In genomic region chr1:34906225-34906624, GRCh38 we compare ENCODE assay signal across 28 cellular contexts. TPM values are rescaled to one million over a fixed set of nuclear protein-coding genes. Genes with fewer than 3 reads are reported as not detected.
"Had no signal": no experiment of that assay in that cellular context is flagged by ENCODE, and none has a peak within 500 bp of the region (broad histone marks: within the 10 kb centered on the region; RNA-seq: fewer than 3 reads in every experiment).

No MANE protein-coding gene starts in this region.

- H3K4me2 ChIP-seq: hepatocyte had no signal

- DNase-seq: colonic mucosa; cortex of kidney; effector CD8-positive, alpha-beta T cell; effector memory CD8-positive, alpha-beta T cell; endodermal cell; erythroblast; esophagus squamous epithelium; foreskin fibroblast; foreskin melanocyte; gastrocnemius medialis; heart left ventricle; hypothalamus; immature natural killer cell; islet precursor cell; kidney; kidney glomerular epithelial cell; left colon; left ventricle myocardium superior; lower lobe of right lung; mesenchymal stem cell; midbrain; naive B cell; naive thymus-derived CD8-positive, alpha-beta T cell had no signal

- H3K36me3 ChIP-seq: colonic mucosa, esophagus squamous epithelium, gastrocnemius medialis, heart left ventricle, lower lobe of right lung had no signal

- H3K27ac ChIP-seq: colonic mucosa, epithelial cell of prostate, esophagus squamous epithelium, gastrocnemius medialis, heart left ventricle, hepatocyte, lower lobe of right lung had no signal

- H3K27me3 ChIP-seq: colonic mucosa, gastrocnemius medialis had no signal

- H3K4me1 ChIP-seq: colonic mucosa, esophagus squamous epithelium, gastrocnemius medialis, heart left ventricle, lower lobe of right lung had no signal

- ATAC-seq: effector memory CD8-positive, alpha-beta T cell; esophagus mucosa; gastrocnemius medialis; heart left ventricle; left colon; left lobe of liver; left ventricle myocardium superior; lower lobe of right lung; naive thymus-derived CD8-positive, alpha-beta T cell had no signal

- H3K79me2 ChIP-seq: hepatocyte had no signal

- H2AFZ ChIP-seq: hepatocyte had no signal

- H3K9me3 ChIP-seq: colonic mucosa, esophagus squamous epithelium, gastrocnemius medialis, heart left ventricle, lower lobe of right lung had no signal

- H3K4me3 ChIP-seq: colonic mucosa, esophagus squamous epithelium, gastrocnemius medialis, heart left ventricle, hepatocyte, lower lobe of right lung had no signal

RNA-seq across cellular contexts. Expression of gene DLGAP3, which starts 23.2 kb away (rescaled TPM):
- total RNA-seq: lung microvascular endothelial cell had no signal
